Comparison of ENCODE assay signal across 1 cellular context in the genomic region with DNA sequence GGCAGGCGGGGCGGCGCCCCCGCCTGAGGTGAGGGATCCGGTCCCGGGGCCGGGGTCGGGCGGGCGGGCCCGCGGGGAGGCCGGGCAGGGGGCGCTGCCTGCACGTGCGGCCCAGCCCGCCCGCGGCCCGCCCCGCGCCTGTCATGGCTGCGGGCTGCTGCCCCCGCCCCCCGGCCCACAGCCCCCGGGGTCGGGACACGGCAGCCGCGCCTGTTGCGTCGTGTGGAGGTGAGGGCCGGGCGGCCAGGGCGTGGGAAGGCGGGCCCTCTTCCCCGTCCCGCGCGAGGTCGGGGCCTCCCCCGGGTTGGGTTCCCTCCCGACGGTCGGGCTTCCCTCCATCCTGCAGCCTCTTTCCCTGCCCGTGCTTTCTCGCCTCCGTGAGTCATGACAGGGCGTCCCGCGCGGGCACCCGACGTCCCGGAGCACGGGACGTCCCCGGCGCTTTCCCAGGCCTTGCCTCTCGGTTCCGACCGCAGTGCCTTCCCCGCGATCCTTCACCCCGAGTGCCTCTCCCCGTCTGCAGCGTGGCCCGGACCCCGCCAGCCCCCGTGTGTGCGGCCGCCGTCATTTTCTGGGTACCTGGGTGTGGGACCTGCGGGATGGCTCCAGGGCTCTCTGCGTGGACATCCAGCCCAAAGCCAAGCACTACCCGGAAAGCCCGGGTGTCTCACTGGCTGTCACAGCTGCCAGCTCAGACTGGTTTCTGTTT.
TF ChIP-seq lines count a peak whose summit lies in the region.

No MANE protein-coding gene starts in this region.

TF ChIP-seq in K562, 482 proteins besides CTCF, POLR2A, EP300 and RAD21 (continued from another document and continues in another):
- TF ChIP-seq, protein P1, sequence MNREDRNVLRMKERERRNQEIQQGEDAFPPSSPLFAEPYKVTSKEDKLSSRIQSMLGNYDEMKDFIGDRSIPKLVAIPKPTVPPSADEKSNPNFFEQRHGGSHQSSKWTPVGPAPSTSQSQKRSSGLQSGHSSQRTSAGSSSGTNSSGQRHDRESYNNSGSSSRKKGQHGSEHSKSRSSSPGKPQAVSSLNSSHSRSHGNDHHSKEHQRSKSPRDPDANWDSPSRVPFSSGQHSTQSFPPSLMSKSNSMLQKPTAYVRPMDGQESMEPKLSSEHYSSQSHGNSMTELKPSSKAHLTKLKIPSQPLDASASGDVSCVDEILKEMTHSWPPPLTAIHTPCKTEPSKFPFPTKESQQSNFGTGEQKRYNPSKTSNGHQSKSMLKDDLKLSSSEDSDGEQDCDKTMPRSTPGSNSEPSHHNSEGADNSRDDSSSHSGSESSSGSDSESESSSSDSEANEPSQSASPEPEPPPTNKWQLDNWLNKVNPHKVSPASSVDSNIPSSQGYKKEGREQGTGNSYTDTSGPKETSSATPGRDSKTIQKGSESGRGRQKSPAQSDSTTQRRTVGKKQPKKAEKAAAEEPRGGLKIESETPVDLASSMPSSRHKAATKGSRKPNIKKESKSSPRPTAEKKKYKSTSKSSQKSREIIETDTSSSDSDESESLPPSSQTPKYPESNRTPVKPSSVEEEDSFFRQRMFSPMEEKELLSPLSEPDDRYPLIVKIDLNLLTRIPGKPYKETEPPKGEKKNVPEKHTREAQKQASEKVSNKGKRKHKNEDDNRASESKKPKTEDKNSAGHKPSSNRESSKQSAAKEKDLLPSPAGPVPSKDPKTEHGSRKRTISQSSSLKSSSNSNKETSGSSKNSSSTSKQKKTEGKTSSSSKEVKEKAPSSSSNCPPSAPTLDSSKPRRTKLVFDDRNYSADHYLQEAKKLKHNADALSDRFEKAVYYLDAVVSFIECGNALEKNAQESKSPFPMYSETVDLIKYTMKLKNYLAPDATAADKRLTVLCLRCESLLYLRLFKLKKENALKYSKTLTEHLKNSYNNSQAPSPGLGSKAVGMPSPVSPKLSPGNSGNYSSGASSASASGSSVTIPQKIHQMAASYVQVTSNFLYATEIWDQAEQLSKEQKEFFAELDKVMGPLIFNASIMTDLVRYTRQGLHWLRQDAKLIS (CRISPR knock-in tag; IDR thresholded peaks at IDR 0.05), result no peak
- TF ChIP-seq NFIC (IDR thresholded peaks at IDR 0.05) (peak; percentile 37; the same call in 1 of the 2 replicates), SREBF1 (IDR thresholded peaks at IDR 0.05; ENCODE audit: borderline replicate concordance, low read depth, low read length) (no peak), KLF13 (tag; IDR thresholded peaks at IDR 0.05; ENCODE audit: borderline replicate concordance, low read depth) (no peak), POLR2AphosphoS2 (IDR thresholded peaks at IDR 0.05; ENCODE audit: low read length) (no peak), ZNF263 (CRISPR knock-in tag; IDR thresholded peaks at IDR 0.05; ENCODE audit: borderline replicate concordance) (no peak), NCOA2 (IDR thresholded peaks at IDR 0.05; ENCODE audit: partially characterized antibody in 2 of 2) (no peak), KDM2B (CRISPR knock-in tag; IDR thresholded peaks at IDR 0.05) (0 out of 2 replicates have a peak, but pooled peaks have one; percentile 11), SMARCB1 (IDR thresholded peaks at IDR 0.05; ENCODE audit: insufficient read length, low read depth) (no peak), ZNF184 (CRISPR knock-in tag; IDR thresholded peaks at IDR 0.05) (no peak), NELFE (IDR thresholded peaks at IDR 0.05; ENCODE audit: insufficient read depth, insufficient read length) (no peak), KLF6 (CRISPR knock-in tag; IDR thresholded peaks at IDR 0.05; ENCODE audit: borderline replicate concordance) (no peak), TBP (optimal IDR thresholded peaks at IDR 0.05; ENCODE audit: low read depth, low read length) (no peak), PCBP1 (IDR thresholded peaks at IDR 0.05; ENCODE audit: low read depth, low read length, poor library complexity, severe bottlenecking) (no peak), KLF1 (tag; IDR thresholded peaks at IDR 0.05) (no peak), WHSC1 (IDR thresholded peaks at IDR 0.05; ENCODE audit: low read length) (no peak), LEF1 (IDR thresholded peaks at IDR 0.05) (0 out of 2 replicates have a peak, but pooled peaks have one; percentile 21), NFATC3 (IDR thresholded peaks at IDR 0.05) (no peak), MTA1 (IDR thresholded peaks at IDR 0.05; ENCODE audit: borderline replicate concordance) (no peak), FOSL1 (tag; conservative IDR thresholded peaks at IDR 0.05) (0 out of 2 replicates have a peak, but pooled peaks have one; percentile 29), SRSF9 (IDR thresholded peaks at IDR 0.05; ENCODE audit: borderline replicate concordance, low read depth, low read length) (no peak), NCOA1 (IDR thresholded peaks at IDR 0.05; ENCODE audit: low read depth) (no peak), ZNF12 (CRISPR knock-in tag; IDR thresholded peaks at IDR 0.05) (no peak), EZH2 (IDR thresholded peaks at IDR 0.05; ENCODE audit: borderline replicate concordance, low read depth, low read length) (no peak), ZKSCAN8 (CRISPR knock-in tag; IDR thresholded peaks at IDR 0.05) (no peak), NFE2L1 (tag; IDR thresholded peaks at IDR 0.05; ENCODE audit: borderline replicate concordance, low read depth) (no peak), ZKSCAN1 (IDR thresholded peaks at IDR 0.05; ENCODE audit: low read depth, low read length) (no peak), ZNF695 (CRISPR knock-in tag; IDR thresholded peaks at IDR 0.05) (no peak), L3MBTL2 (IDR thresholded peaks at IDR 0.05) (peak; percentile 29; the same call in 1 of the 2 replicates), MAZ (CRISPR knock-in tag; conservative IDR thresholded peaks at IDR 0.05 in 1 of 2, IDR thresholded peaks at IDR 0.05 in 1 of 2) (peak; percentile 22 to 39; a peak in 2 of 4 replicates), SNRNP70 (optimal IDR thresholded peaks at IDR 0.05; ENCODE audit: low read depth, low read length) (no peak)
- TF ChIP-seq, protein P2, sequence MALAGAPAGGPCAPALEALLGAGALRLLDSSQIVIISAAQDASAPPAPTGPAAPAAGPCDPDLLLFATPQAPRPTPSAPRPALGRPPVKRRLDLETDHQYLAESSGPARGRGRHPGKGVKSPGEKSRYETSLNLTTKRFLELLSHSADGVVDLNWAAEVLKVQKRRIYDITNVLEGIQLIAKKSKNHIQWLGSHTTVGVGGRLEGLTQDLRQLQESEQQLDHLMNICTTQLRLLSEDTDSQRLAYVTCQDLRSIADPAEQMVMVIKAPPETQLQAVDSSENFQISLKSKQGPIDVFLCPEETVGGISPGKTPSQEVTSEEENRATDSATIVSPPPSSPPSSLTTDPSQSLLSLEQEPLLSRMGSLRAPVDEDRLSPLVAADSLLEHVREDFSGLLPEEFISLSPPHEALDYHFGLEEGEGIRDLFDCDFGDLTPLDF (CRISPR knock-in tag; IDR thresholded peaks at IDR 0.05), result 0 out of 2 replicates have a peak, but pooled peaks have one; percentile 46
- TF ChIP-seq, protein P3, sequence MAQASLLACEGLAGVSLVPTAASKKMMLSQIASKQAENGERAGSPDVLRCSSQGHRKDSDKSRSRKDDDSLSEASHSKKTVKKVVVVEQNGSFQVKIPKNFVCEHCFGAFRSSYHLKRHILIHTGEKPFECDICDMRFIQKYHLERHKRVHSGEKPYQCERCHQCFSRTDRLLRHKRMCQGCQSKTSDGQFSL (CRISPR knock-in tag; IDR thresholded peaks at IDR 0.05), result peak; percentile 40; the same call in 1 of the 2 replicates
- TF ChIP-seq, protein P3 (tag; IDR thresholded peaks at IDR 0.05), result no peak
- TF ChIP-seq, protein P4, sequence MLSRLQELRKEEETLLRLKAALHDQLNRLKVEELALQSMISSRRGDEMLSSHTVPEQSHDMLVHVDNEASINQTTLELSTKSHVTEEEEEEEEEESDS (CRISPR knock-in tag; IDR thresholded peaks at IDR 0.05), result no peak
- TF ChIP-seq, protein P5, sequence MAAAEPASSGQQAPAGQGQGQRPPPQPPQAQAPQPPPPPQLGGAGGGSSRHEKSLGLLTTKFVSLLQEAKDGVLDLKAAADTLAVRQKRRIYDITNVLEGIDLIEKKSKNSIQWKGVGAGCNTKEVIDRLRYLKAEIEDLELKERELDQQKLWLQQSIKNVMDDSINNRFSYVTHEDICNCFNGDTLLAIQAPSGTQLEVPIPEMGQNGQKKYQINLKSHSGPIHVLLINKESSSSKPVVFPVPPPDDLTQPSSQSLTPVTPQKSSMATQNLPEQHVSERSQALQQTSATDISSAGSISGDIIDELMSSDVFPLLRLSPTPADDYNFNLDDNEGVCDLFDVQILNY (CRISPR knock-in tag; IDR thresholded peaks at IDR 0.05), result no peak
- TF ChIP-seq, protein P6, sequence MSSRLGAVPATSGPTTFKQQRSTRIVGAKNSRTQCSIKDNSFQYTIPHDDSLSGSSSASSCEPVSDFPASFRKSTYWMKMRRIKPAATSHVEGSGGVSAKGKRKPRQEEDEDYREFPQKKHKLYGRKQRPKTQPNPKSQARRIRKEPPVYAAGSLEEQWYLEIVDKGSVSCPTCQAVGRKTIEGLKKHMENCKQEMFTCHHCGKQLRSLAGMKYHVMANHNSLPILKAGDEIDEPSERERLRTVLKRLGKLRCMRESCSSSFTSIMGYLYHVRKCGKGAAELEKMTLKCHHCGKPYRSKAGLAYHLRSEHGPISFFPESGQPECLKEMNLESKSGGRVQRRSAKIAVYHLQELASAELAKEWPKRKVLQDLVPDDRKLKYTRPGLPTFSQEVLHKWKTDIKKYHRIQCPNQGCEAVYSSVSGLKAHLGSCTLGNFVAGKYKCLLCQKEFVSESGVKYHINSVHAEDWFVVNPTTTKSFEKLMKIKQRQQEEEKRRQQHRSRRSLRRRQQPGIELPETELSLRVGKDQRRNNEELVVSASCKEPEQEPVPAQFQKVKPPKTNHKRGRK (tag; IDR thresholded peaks at IDR 0.05), result no peak
- TF ChIP-seq, protein P7, sequence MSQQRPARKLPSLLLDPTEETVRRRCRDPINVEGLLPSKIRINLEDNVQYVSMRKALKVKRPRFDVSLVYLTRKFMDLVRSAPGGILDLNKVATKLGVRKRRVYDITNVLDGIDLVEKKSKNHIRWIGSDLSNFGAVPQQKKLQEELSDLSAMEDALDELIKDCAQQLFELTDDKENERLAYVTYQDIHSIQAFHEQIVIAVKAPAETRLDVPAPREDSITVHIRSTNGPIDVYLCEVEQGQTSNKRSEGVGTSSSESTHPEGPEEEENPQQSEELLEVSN (IDR thresholded peaks at IDR 0.05; ENCODE audit: borderline replicate concordance in 1 of 2, extremely low read depth in 1 of 2, insufficient read depth in 1 of 2, insufficient read length in 1 of 2, low read depth in 1 of 2, low read length in 1 of 2, poor library complexity in 1 of 2, severe bottlenecking in 1 of 2), result peak; percentile 52 to 79
- TF ChIP-seq, protein P8, sequence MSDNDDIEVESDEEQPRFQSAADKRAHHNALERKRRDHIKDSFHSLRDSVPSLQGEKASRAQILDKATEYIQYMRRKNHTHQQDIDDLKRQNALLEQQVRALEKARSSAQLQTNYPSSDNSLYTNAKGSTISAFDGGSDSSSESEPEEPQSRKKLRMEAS (CRISPR knock-in tag; IDR thresholded peaks at IDR 0.05), result peak; percentile 50
- TF ChIP-seq, protein P9, sequence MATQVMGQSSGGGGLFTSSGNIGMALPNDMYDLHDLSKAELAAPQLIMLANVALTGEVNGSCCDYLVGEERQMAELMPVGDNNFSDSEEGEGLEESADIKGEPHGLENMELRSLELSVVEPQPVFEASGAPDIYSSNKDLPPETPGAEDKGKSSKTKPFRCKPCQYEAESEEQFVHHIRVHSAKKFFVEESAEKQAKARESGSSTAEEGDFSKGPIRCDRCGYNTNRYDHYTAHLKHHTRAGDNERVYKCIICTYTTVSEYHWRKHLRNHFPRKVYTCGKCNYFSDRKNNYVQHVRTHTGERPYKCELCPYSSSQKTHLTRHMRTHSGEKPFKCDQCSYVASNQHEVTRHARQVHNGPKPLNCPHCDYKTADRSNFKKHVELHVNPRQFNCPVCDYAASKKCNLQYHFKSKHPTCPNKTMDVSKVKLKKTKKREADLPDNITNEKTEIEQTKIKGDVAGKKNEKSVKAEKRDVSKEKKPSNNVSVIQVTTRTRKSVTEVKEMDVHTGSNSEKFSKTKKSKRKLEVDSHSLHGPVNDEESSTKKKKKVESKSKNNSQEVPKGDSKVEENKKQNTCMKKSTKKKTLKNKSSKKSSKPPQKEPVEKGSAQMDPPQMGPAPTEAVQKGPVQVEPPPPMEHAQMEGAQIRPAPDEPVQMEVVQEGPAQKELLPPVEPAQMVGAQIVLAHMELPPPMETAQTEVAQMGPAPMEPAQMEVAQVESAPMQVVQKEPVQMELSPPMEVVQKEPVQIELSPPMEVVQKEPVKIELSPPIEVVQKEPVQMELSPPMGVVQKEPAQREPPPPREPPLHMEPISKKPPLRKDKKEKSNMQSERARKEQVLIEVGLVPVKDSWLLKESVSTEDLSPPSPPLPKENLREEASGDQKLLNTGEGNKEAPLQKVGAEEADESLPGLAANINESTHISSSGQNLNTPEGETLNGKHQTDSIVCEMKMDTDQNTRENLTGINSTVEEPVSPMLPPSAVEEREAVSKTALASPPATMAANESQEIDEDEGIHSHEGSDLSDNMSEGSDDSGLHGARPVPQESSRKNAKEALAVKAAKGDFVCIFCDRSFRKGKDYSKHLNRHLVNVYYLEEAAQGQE (CRISPR knock-in tag; IDR thresholded peaks at IDR 0.05; ENCODE audit: low read depth), result no peak
- TF ChIP-seq, protein P10, sequence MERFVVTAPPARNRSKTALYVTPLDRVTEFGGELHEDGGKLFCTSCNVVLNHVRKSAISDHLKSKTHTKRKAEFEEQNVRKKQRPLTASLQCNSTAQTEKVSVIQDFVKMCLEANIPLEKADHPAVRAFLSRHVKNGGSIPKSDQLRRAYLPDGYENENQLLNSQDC (CRISPR knock-in tag; IDR thresholded peaks at IDR 0.05), result no peak
- TF ChIP-seq, protein P11, sequence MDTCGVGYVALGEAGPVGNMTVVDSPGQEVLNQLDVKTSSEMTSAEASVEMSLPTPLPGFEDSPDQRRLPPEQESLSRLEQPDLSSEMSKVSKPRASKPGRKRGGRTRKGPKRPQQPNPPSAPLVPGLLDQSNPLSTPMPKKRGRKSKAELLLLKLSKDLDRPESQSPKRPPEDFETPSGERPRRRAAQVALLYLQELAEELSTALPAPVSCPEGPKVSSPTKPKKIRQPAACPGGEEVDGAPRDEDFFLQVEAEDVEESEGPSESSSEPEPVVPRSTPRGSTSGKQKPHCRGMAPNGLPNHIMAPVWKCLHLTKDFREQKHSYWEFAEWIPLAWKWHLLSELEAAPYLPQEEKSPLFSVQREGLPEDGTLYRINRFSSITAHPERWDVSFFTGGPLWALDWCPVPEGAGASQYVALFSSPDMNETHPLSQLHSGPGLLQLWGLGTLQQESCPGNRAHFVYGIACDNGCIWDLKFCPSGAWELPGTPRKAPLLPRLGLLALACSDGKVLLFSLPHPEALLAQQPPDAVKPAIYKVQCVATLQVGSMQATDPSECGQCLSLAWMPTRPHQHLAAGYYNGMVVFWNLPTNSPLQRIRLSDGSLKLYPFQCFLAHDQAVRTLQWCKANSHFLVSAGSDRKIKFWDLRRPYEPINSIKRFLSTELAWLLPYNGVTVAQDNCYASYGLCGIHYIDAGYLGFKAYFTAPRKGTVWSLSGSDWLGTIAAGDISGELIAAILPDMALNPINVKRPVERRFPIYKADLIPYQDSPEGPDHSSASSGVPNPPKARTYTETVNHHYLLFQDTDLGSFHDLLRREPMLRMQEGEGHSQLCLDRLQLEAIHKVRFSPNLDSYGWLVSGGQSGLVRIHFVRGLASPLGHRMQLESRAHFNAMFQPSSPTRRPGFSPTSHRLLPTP (IDR thresholded peaks at IDR 0.05; ENCODE audit: borderline replicate concordance, extremely low read depth, insufficient read length), result no peak
- TF ChIP-seq, protein P12, sequence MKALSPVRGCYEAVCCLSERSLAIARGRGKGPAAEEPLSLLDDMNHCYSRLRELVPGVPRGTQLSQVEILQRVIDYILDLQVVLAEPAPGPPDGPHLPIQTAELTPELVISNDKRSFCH (CRISPR knock-in tag; IDR thresholded peaks at IDR 0.05), result no peak
- TF ChIP-seq, protein P12 (tag; IDR thresholded peaks at IDR 0.05), result no peak
